In genomic region chr14:99630202-99630601, GRCh38 we compare ENCODE assay signal across 2 cellular contexts.
TF ChIP-seq lines count a peak whose summit lies in the region.

No MANE protein-coding gene starts in this region.

TF ChIP-seq in GM23338, 12 proteins besides CTCF, POLR2A, EP300 and RAD21:
- TF ChIP-seq REST (IDR thresholded peaks at IDR 0.05; ENCODE audit: unreplicated experiment): no peak
- TF ChIP-seq JUNB (IDR thresholded peaks at IDR 0.05; ENCODE audit: unreplicated experiment): no peak
- no peak for TF ChIP-seq POLR2AphosphoS5 (IDR thresholded peaks at IDR 0.05; ENCODE audit: low read depth)
TF ChIP-seq in GM23338: peak in this region for 0.

TF ChIP-seq in H1, 55 proteins besides CTCF, POLR2A, EP300 and RAD21:
- TF ChIP-seq ZNF274 (IDR thresholded peaks at IDR 0.05; ENCODE audit: borderline replicate concordance, extremely low read depth, low read length) (no peak), KDM5A (IDR thresholded peaks at IDR 0.05; ENCODE audit: low read length) (no peak), KDM1A (IDR thresholded peaks at IDR 0.05; ENCODE audit: borderline replicate concordance, low read length) (peak; percentile 41; the same call in 1 of the 2 replicates)
TF ChIP-seq in H1: peak in this region for 1.
